Comparison of ENCODE assay signal across 15 cellular contexts in the genomic region with DNA sequence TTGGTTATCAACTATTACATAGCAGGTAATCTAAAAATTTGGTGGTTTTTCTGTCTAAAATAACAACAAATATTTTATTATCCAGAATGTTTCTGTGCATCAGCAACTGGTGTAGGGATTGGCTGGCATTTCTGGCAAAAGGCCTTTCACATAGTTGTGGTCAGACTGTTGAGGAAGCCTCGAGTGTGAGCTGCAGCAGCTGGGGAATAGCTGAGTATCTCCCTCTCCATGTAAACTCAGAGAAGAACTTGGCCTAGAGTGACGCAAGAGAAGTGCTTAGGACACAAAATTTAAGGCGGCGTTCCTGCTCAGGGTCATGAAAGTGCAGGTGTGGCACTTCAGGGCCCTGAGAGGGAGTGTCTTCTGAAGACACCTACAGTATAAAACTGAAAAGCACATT.
DNase-seq lines count a peak whose midpoint lies in the region; ATAC-seq, FAIRE-seq and TF ChIP-seq lines count a peak whose summit lies in the region.
"Had no signal": no experiment of that assay in that cellular context is flagged by ENCODE, and none has a peak within 500 bp of the region (broad histone marks: within the 10 kb centered on the region; RNA-seq: fewer than 3 reads in every experiment).

No MANE protein-coding gene starts in this region.

- H3K4me1 ChIP-seq in OCI-LY3 (ENCODE audit: low read length), result no peaks in the 10 kb centered on the region
- H3K4me1 ChIP-seq: parathyroid adenoma, tibial nerve had no signal

- H3K4me3 ChIP-seq in OCI-LY3 (ENCODE audit: low read length) (no peak overlapping the region), bronchial epithelial cell (ENCODE audit: low read depth, low read length) (no peak overlapping the region)
- H3K4me3 ChIP-seq: tibial nerve had no signal

- FAIRE-seq in bronchial epithelial cell (lab: Jason Lieb, UNC), result no peak

- no peak overlapping the region for H3K27ac ChIP-seq in OCI-LY3 (ENCODE audit: low read length)
- H3K27ac ChIP-seq: parathyroid adenoma, tibial nerve had no signal

- H3K4me2 ChIP-seq in OCI-LY3 (ENCODE audit: low read length), result no peak overlapping the region

- H4K20me1 ChIP-seq in OCI-LY3 (ENCODE audit: insufficient read depth, low read length), result no peaks in the 10 kb centered on the region

- peak overlapping the region; percentile 37; the same call in 1 of the 2 replicates for H2AFZ ChIP-seq in OCI-LY3 (ENCODE audit: low read depth, low read length)
- H2AFZ ChIP-seq: parathyroid adenoma had no signal

- intact Hi-C loops in posterior vena cava (cut with DNase I), result no loop called here

- ATAC-seq in HG02885 (IDR thresholded peaks at IDR 0.05; ENCODE audit: poor library complexity, unreplicated experiment) (no peak), GM18511 (IDR thresholded peaks at IDR 0.05; ENCODE audit: unreplicated experiment) (no peak)

- no peak for TF ChIP-seq CTCF in OCI-LY3 (IDR thresholded peaks at IDR 0.05; ENCODE audit: low read depth, low read length)
- no peak for TF ChIP-seq CTCF in bronchial epithelial cell (IDR thresholded peaks at IDR 0.05; ENCODE audit: insufficient read depth, low read length, severe bottlenecking)

- no peaks in the 10 kb centered on the region for H3K79me2 ChIP-seq in OCI-LY3 (ENCODE audit: low read length)
- H3K79me2 ChIP-seq: parathyroid adenoma had no signal

- H3K27me3 ChIP-seq in OCI-LY3 (ENCODE audit: low read depth, low read length), result no peaks in the 10 kb centered on the region
- no peaks in the 10 kb centered on the region for H3K27me3 ChIP-seq in bronchial epithelial cell (ENCODE audit: control insufficient read depth, insufficient read depth, low read length)
- H3K27me3 ChIP-seq: tibial nerve had no signal

- no peak overlapping the region for H3K9ac ChIP-seq in OCI-LY3 (ENCODE audit: low read length)
- H3K9ac ChIP-seq: parathyroid adenoma had no signal

- H3K9me3 ChIP-seq in OCI-LY3 (ENCODE audit: insufficient read depth, low read length), result no peaks in the 10 kb centered on the region
- H3K9me3 ChIP-seq: tibial nerve had no signal

- DNase-seq in Daoy (ENCODE audit: low read depth) (peak; percentile 53), bronchial epithelial cell (ENCODE audit: low read depth) (peak; percentile 60), kidney tubule cell (ENCODE audit: low spot score) (peak; percentile 9), posterior vena cava (ENCODE audit: low spot score) (no peak), AG08395 (ENCODE audit: low spot score) (no peak)
- DNase-seq: activated CD4-positive, alpha-beta memory T cell treated with anti-CD3 and anti-CD28 coated beads for 36 hours; caudate nucleus; NCI-H1417; NCI-H510A treated with DMSO at 0.1 percent for 48 hours; T-helper 9 cell had no signal

- H3K36me3 ChIP-seq in OCI-LY3 (replicated peaks; ENCODE audit: low read depth, low read length) (no peaks in the 10 kb centered on the region), bronchial epithelial cell (ENCODE audit: control insufficient read depth, insufficient read depth, low read length) (no peaks in the 10 kb centered on the region)
- H3K36me3 ChIP-seq: tibial nerve had no signal

Comparison
In these comparisons a context has a peak if more than half of its experiments do, and no peak if none do; other contexts are left out.
1. DNase-seq: peak in Daoy (single experiment), bronchial epithelial cell (single experiment) and kidney tubule cell (single experiment); none in posterior vena cava (single experiment) and AG08395 (single experiment).